Comparison of ENCODE assay signal across 1 cellular context in genomic region chr11:61545341-61545740, GRCh38.
TF ChIP-seq lines count a peak whose summit lies in the region.

No MANE protein-coding gene starts in this region.

TF ChIP-seq in GM23338, 12 proteins besides CTCF, POLR2A, EP300 and RAD21:
- no peak for TF ChIP-seq POLR2AphosphoS5 (IDR thresholded peaks at IDR 0.05; ENCODE audit: low read depth)
- peak; percentile 72 for TF ChIP-seq ZNF462 (CRISPR knock-in tag; IDR thresholded peaks at IDR 0.05)
